ENCODE assay signal across 10 cellular contexts in the genomic region with DNA sequence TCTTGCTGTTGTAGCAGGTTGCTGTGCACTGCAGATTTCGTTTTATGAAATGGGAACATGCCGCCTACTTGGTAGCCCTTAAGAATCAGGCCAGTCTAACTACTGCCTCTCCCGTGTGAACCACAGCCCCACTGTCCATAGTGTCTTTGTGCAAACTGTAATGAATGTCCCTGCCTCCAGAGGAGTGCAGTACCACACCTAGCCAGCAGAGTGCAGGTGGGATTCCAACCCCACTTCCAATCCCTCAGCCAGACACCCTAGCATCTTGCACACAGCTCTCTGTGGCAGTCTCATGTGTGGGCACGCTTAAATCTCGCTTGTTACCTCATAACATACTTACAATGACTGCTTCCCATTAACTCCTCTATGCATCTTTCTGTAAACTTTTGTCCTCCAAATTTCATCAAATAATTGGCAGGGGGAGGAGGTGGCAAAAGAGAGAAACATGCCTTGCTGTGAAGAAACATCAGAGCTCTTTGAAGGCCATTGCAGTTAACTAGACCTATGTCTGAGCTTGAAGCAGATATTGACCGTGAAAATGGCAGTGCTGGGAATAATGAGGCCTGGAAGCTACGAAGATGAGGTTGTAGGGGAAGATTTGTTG. TPM values are rescaled to one million over a fixed set of nuclear protein-coding genes. Genes with fewer than 3 reads are reported as not detected.
DNase-seq lines count a peak whose midpoint lies in the region; ATAC-seq, FAIRE-seq and TF ChIP-seq lines count a peak whose summit lies in the region.
"Had no signal": no experiment of that assay in that cellular context is flagged by ENCODE, and none has a peak within 500 bp of the region (broad histone marks: within the 10 kb centered on the region; RNA-seq: fewer than 3 reads in every experiment).

No MANE protein-coding gene starts in this region.

- H3K27me3 Mint-ChIP-seq in Calu3 (ENCODE audit: unreplicated experiment): no peaks in the 10 kb centered on the region
- no peaks in the 10 kb centered on the region for H3K27me3 Mint-ChIP-seq in activated T-helper 17 cell treated with anti-CD3 and anti-CD28 coated beads, Interleukin-2, amount 50 U/mL, for 72 hours
- no peaks in the 10 kb centered on the region for H3K27me3 Mint-ChIP-seq in stimulated activated naive B cell treated with anti-CD40 and anti-IgM and Interleukin-4, amounts not matched to agents 10 μg/mL and 1 μg/mL and 100 μg/mL, for 72 hours

- H3K36me3 Mint-ChIP-seq in Calu3 (ENCODE audit: insufficient read depth, unreplicated experiment): no peaks in the 10 kb centered on the region
- peaks cover 47% of the 10 kb centered on the region for H3K36me3 Mint-ChIP-seq in activated T-helper 17 cell treated with anti-CD3 and anti-CD28 coated beads, Interleukin-2, amount 50 U/mL, for 72 hours (ENCODE audit: low read depth)
- no peaks in the 10 kb centered on the region for H3K36me3 Mint-ChIP-seq in stimulated activated naive B cell treated with anti-CD40 and anti-IgM and Interleukin-4, amounts not matched to agents 10 μg/mL and 1 μg/mL and 100 μg/mL, for 72 hours

- H3K9me3 ChIP-seq in kidney (ENCODE audit: control insufficient read depth in 1 of 2, low read length in 2 of 2): no peaks in the 10 kb centered on the region

- intact Hi-C loops in Calu3 (cut with micrococcal nuclease; ENCODE audit: unreplicated experiment): loop anchor here (2.0 kb wide), 1 partner anchor 43 kb away; no protein-coding TSS in a partner anchor
- intact Hi-C loops in kidney (cut with DNase I): no loop called here
- intact Hi-C loops in dorsolateral prefrontal cortex (cut with DNase I): no loop called here
- intact Hi-C loops in head of caudate nucleus (cut with DNase I): no loop called here

- H3K27ac ChIP-seq in kidney (ENCODE audit: low read depth in 2 of 2, low read length in 2 of 2): no peak overlapping the region
- no peak overlapping the region for H3K27ac ChIP-seq in dorsolateral prefrontal cortex

- H3K36me3 ChIP-seq in kidney (ENCODE audit: control insufficient read depth in 1 of 2, insufficient read depth in 2 of 2, low read length in 2 of 2): peaks cover 3 to 7% of the 10 kb centered on the region in 2 donors

- peak; percentile 53 for ATAC-seq in activated T-helper 17 cell treated with anti-CD3 and anti-CD28 coated beads, Interleukin-2, amount 50 U/mL, for 72 hours (replicated peaks)
- peak; percentile 48 to 79 for ATAC-seq in stimulated activated naive B cell treated with anti-CD40 and anti-IgM and Interleukin-4, amounts not matched to agents 10 μg/mL and 1 μg/mL and 100 μg/mL, for 72 hours (replicated peaks)

- DNase-seq in Calu3 (peak; percentile 68), GM20000 (ENCODE audit: low spot score) (peak; percentile 27), NB4 (ENCODE audit: low read depth) (no peak), kidney (no peak), dorsolateral prefrontal cortex (no peak), head of caudate nucleus (no peak)
- peak; percentile 4 for DNase-seq in stimulated activated naive B cell treated with anti-CD40 and anti-IgM and Interleukin-4, amounts not matched to agents 10 μg/mL and 1 μg/mL and 100 μg/mL, for 72 hours

- CTCF ChIA-PET in Calu3 (lab: Charles Lee): interaction anchor here (0.6 to 0.9 kb wide), 2 partner anchors 15 to 914 kb away, joined by 3 read pairs; no protein-coding TSS in a partner anchor

- H3K4me3 Mint-ChIP-seq in Calu3 (ENCODE audit: low read depth, unreplicated experiment): no peak overlapping the region
- no peak overlapping the region for H3K4me3 Mint-ChIP-seq in activated T-helper 17 cell treated with anti-CD3 and anti-CD28 coated beads, Interleukin-2, amount 50 U/mL, for 72 hours
- H3K4me3 Mint-ChIP-seq in stimulated activated naive B cell treated with anti-CD40 and anti-IgM and Interleukin-4, amounts not matched to agents 10 μg/mL and 1 μg/mL and 100 μg/mL, for 72 hours: no peak overlapping the region

- H3K4me1 Mint-ChIP-seq in Calu3 (ENCODE audit: low read depth, unreplicated experiment): no peaks in the 10 kb centered on the region
- peaks cover 5% of the 10 kb centered on the region for H3K4me1 Mint-ChIP-seq in activated T-helper 17 cell treated with anti-CD3 and anti-CD28 coated beads, Interleukin-2, amount 50 U/mL, for 72 hours
- no peaks in the 10 kb centered on the region for H3K4me1 Mint-ChIP-seq in stimulated activated naive B cell treated with anti-CD40 and anti-IgM and Interleukin-4, amounts not matched to agents 10 μg/mL and 1 μg/mL and 100 μg/mL, for 72 hours

- FAIRE-seq in kidney (lab: Jason Lieb, UNC): no peak

- TF ChIP-seq POLR2A in NB4 (IDR thresholded peaks at IDR 0.05; ENCODE audit: extremely low read depth, insufficient read length): no peak

- H3K27ac Mint-ChIP-seq in Calu3 (ENCODE audit: unreplicated experiment): no peak overlapping the region
- no peak overlapping the region for H3K27ac Mint-ChIP-seq in activated T-helper 17 cell treated with anti-CD3 and anti-CD28 coated beads, Interleukin-2, amount 50 U/mL, for 72 hours
- no peak overlapping the region for H3K27ac Mint-ChIP-seq in stimulated activated naive B cell treated with anti-CD40 and anti-IgM and Interleukin-4, amounts not matched to agents 10 μg/mL and 1 μg/mL and 100 μg/mL, for 72 hours

- H3K9me3 Mint-ChIP-seq in Calu3 (ENCODE audit: low read depth, unreplicated experiment): no peaks in the 10 kb centered on the region
- no peaks in the 10 kb centered on the region for H3K9me3 Mint-ChIP-seq in activated T-helper 17 cell treated with anti-CD3 and anti-CD28 coated beads, Interleukin-2, amount 50 U/mL, for 72 hours
- H3K9me3 Mint-ChIP-seq in stimulated activated naive B cell treated with anti-CD40 and anti-IgM and Interleukin-4, amounts not matched to agents 10 μg/mL and 1 μg/mL and 100 μg/mL, for 72 hours: peaks cover 0 to 2% of the 10 kb centered on the region in 2 donors

- TF ChIP-seq CTCF in Calu3 (IDR thresholded peaks at IDR 0.05; ENCODE audit: unreplicated experiment) (peak; percentile 81), GM20000 (IDR thresholded peaks at IDR 0.05; ENCODE audit: extremely low read depth, missing control alignments) (peak; percentile 41), NB4 (IDR thresholded peaks at IDR 0.05; ENCODE audit: low read depth, low read length) (peak; percentile 30), kidney (IDR thresholded peaks at IDR 0.05; ENCODE audit: borderline replicate concordance, extremely low read depth, insufficient read depth) (peak; percentile 71), dorsolateral prefrontal cortex (IDR thresholded peaks at IDR 0.05 in 54 of 56, conservative IDR thresholded peaks at IDR 0.05 in 2 of 56; ENCODE audit: low read depth in 1 of 56, partially characterized antibody in 56 of 56) (peak in 26 of 56 donors; percentile 10 to 46 (median 28))

- no peak overlapping the region for H3K9ac ChIP-seq in kidney (ENCODE audit: low read length in 2 of 2)

- no peaks in the 10 kb centered on the region for H3K27me3 ChIP-seq in dorsolateral prefrontal cortex

- BruUV-seq in Calu3 (replicated peaks; lab: Mats Ljungman, UMichigan): no TSS peak

- H3K4me3 ChIP-seq in NB4 (ENCODE audit: low read depth, low read length) (no peak overlapping the region), kidney (ENCODE audit: low read length in 2 of 2) (no peak overlapping the region), dorsolateral prefrontal cortex (no peak overlapping the region)

- no peaks in the 10 kb centered on the region for H3K4me1 ChIP-seq in kidney (ENCODE audit: control insufficient read depth in 1 of 2, insufficient read depth in 1 of 2, low read depth in 1 of 2, low read length in 2 of 2)

RNA-seq across cellular contexts. Expression of a gene that starts 47.2 kb away (rescaled TPM):
- total RNA-seq in Calu3 (2022) (not detected in 2 replicates), kidney (not detected), dorsolateral prefrontal cortex (under 1 TPM in 2 of 120 experiments, not detected in 118; 0.35 TPM)
- total RNA-seq in activated T-helper 17 cell treated with anti-CD3 and anti-CD28 coated beads, Interleukin-2, amount 50 U/mL, for 72 hours: under 1 TPM in 1 of 2 donors, not detected in 1; 0.19 TPM
- polyA plus RNA-seq in kidney (ENCODE audit: insufficient read depth, low read depth, low replicate concordance): not detected
- total RNA-seq: LHCN-M2, myocyte had no signal

RNA-seq across cellular contexts. Expression of a gene that starts 47.4 kb away (rescaled TPM):
- total RNA-seq in Calu3 (2022) (11.0 and 12.8 TPM in 2 replicates), kidney (2.0 TPM), dorsolateral prefrontal cortex (1 to 10 TPM in 31 of 120 experiments, under 1 TPM in 89; 0.11 to 3.3 (median 0.60) TPM)
- total RNA-seq in activated T-helper 17 cell treated with anti-CD3 and anti-CD28 coated beads, Interleukin-2, amount 50 U/mL, for 72 hours: 10 to 100 TPM; 27.7 to 28.5 TPM
- polyA plus RNA-seq in kidney (ENCODE audit: insufficient read depth, low read depth, low replicate concordance): 0.02 TPM

Comparison
In these comparisons a context has a peak if more than half of its experiments do, and no peak if none do; other contexts are left out.
1. DNase-seq: peak in Calu3 (single experiment), GM20000 (single experiment) and stimulated activated naive B cell treated with anti-CD40 and anti-IgM and Interleukin-4, amounts not matched to agents 10 μg/mL and 1 μg/mL and 100 μg/mL, for 72 hours (single experiment); none in NB4 (single experiment), kidney (single experiment), dorsolateral prefrontal cortex (0 of 10) and head of caudate nucleus (0 of 42).